ENCODE assay signal across 26 cellular contexts in genomic region chr1:204728456-204728855, GRCh38. TPM values are rescaled to one million over a fixed set of nuclear protein-coding genes. Genes with fewer than 3 reads are reported as not detected.
DNase-seq lines count a peak whose midpoint lies in the region; ATAC-seq and TF ChIP-seq lines count a peak whose summit lies in the region.
"Had no signal": no experiment of that assay in that cellular context is flagged by ENCODE, and none has a peak within 500 bp of the region (broad histone marks: within the 10 kb centered on the region; RNA-seq: fewer than 3 reads in every experiment).

No MANE protein-coding gene starts in this region.

- no peak overlapping the region for H3K27ac Mint-ChIP-seq in MCF 10A (ENCODE audit: low read depth, unreplicated experiment)
- H3K27ac Mint-ChIP-seq: CD4-positive, CD25-positive, alpha-beta regulatory T cell; IgD-negative memory B cell had no signal

- peak; percentile 67 for ATAC-seq in RWPE2 (ENCODE audit: low read depth)
- no peak for ATAC-seq in GM19397 (IDR thresholded peaks at IDR 0.05; ENCODE audit: unreplicated experiment)

- H3K9me3 ChIP-seq in breast epithelium: no peaks in the 10 kb centered on the region
- no peaks in the 10 kb centered on the region for H3K9me3 ChIP-seq in RWPE2 (ENCODE audit: severe bottlenecking)
- H3K9me3 ChIP-seq: BLaER1 had no signal

- H3K4me1 ChIP-seq in breast epithelium (no peaks in the 10 kb centered on the region), RWPE2 (ENCODE audit: insufficient read depth, poor library complexity, severe bottlenecking) (peaks cover 21% of the 10 kb centered on the region)
- H3K4me1 ChIP-seq: BLaER1 had no signal

- H3K4me3 Mint-ChIP-seq in MCF 10A (ENCODE audit: unreplicated experiment): no peak overlapping the region
- H3K4me3 Mint-ChIP-seq: CD4-positive, CD25-positive, alpha-beta regulatory T cell; IgD-negative memory B cell had no signal

- H3K27me3 Mint-ChIP-seq in MCF 10A (ENCODE audit: insufficient read depth, unreplicated experiment): peaks cover 15% of the 10 kb centered on the region

- no TSS peak for BruUV-seq in MCF 10A (replicated peaks; lab: Mats Ljungman, UMichigan)

- no peak overlapping the region for H3K4me3 ChIP-seq in breast epithelium
- H3K4me3 ChIP-seq in RWPE2 (ENCODE audit: severe bottlenecking): no peak overlapping the region
- H3K4me3 ChIP-seq: BLaER1 had no signal

- H3K4me1 Mint-ChIP-seq in MCF 10A (ENCODE audit: insufficient read depth, unreplicated experiment): peaks cover 17% of the 10 kb centered on the region
- H3K4me1 Mint-ChIP-seq: CD4-positive, CD25-positive, alpha-beta regulatory T cell; IgD-negative memory B cell had no signal

- no peaks in the 10 kb centered on the region for H3K9me3 Mint-ChIP-seq in MCF 10A (ENCODE audit: unreplicated experiment)
- H3K9me3 Mint-ChIP-seq: CD4-positive, CD25-positive, alpha-beta regulatory T cell had no signal

- H3K27me3 ChIP-seq in breast epithelium (no peaks in the 10 kb centered on the region), RWPE2 (ENCODE audit: insufficient read depth, poor library complexity, severe bottlenecking) (no peaks in the 10 kb centered on the region)
- H3K27me3 ChIP-seq: BLaER1 had no signal

- POLR2A ChIA-PET in MCF 10A (lab: Yijun Ruan, JAX): interaction anchor here (0.7 to 1.3 kb wide), 3 partner anchors 11 to 35 kb away, joined by 3 to 5 read pairs (median 4); no protein-coding TSS in a partner anchor

- TF ChIP-seq CTCF in MCF 10A (IDR thresholded peaks at IDR 0.05; ENCODE audit: unreplicated experiment): no peak
- no peak for TF ChIP-seq CTCF in breast epithelium (IDR thresholded peaks at IDR 0.05)
- TF ChIP-seq CTCF in RWPE2 (IDR thresholded peaks at IDR 0.05; ENCODE audit: poor library complexity, severe bottlenecking): no peak

- H3K36me3 ChIP-seq in breast epithelium (no peaks in the 10 kb centered on the region), RWPE2 (ENCODE audit: low read depth) (no peaks in the 10 kb centered on the region)
- H3K36me3 ChIP-seq: BLaER1 had no signal

- intact Hi-C loops in MCF 10A (cut with micrococcal nuclease): no loop called here
- intact Hi-C loops in breast epithelium (cut with DNase I; ENCODE audit: low total_unique reads): no loop called here

- TF ChIP-seq POLR2A in breast epithelium (IDR thresholded peaks at IDR 0.05): no peak

- no peak overlapping the region for H3K27ac ChIP-seq in breast epithelium
- H3K27ac ChIP-seq in RWPE2 (ENCODE audit: poor library complexity, severe bottlenecking): peak overlapping the region; percentile 18
- H3K27ac ChIP-seq: BLaER1, HL-60, KMS-11 had no signal

- DNase-seq in MCF 10A (ENCODE audit: unreplicated experiment): peak; percentile 68
- DNase-seq in breast epithelium (ENCODE audit: low spot score in 2 of 2): no peak
- no peak for DNase-seq in RWPE2 (ENCODE audit: low spot score)
- DNase-seq in kidney tubule cell (ENCODE audit: low spot score): peak; percentile 53
- no peak for DNase-seq in OCI-M1 (lab: John Stamatoyannopoulos, UW)
- no peak for DNase-seq in epidermal melanocyte (ENCODE audit: insufficient read length, low spot score)
- no peak for DNase-seq in globus pallidus (ENCODE audit: low spot score)
- DNase-seq: 8988T; CD4-positive, CD25-positive, alpha-beta regulatory T cell; DMS79; EL; GF-D8; NCI-H1092 treated with DMSO at 0.1 percent for 48 hours; NCI-H1436; NCI-H187 treated with DMSO at 0.1 percent for 48 hours; NCI-H446; NCI-H524 treated with DMSO at 0.1 percent for 48 hours; NCI-H82; NK-92 treated with Interleukin-12 subunit alpha and Interleukin-12 subunit beta, amount 100 ng/mL, for 24 hours; RPMI8226; SHP77 treated with DMSO at 0.1 percent for 48 hours had no signal

- CTCF ChIA-PET in MCF 10A (lab: Yijun Ruan, JAX): interaction anchor here (0.6 to 1.9 kb wide), 6 partner anchors 8 to 456 kb away, joined by 3 to 5 read pairs (median 4); no protein-coding TSS in a partner anchor

- no peaks in the 10 kb centered on the region for H3K36me3 Mint-ChIP-seq in MCF 10A (ENCODE audit: insufficient read depth, unreplicated experiment)
- H3K36me3 Mint-ChIP-seq: CD4-positive, CD25-positive, alpha-beta regulatory T cell; IgD-negative memory B cell had no signal

RNA-seq across cellular contexts. Expression of gene LRRN2, which starts 42.9 kb away (rescaled TPM):
- total RNA-seq in MCF 10A (2022) (not detected in 2 replicates), breast epithelium (1 to 10 TPM in 2 of 3 donors, under 1 TPM in 1; 0.32 to 2.5 (median 2.0) TPM)
- total RNA-seq: CD4-positive, CD25-positive, alpha-beta regulatory T cell had no signal

Comparison
In these comparisons a context has a peak if more than half of its experiments do, and no peak if none do; other contexts are left out.
1. DNase-seq: peak in MCF 10A (single experiment) and kidney tubule cell (single experiment); none in breast epithelium (0 of 2), RWPE2 (single experiment), OCI-M1 (single experiment), epidermal melanocyte (single experiment) and globus pallidus (single experiment).